ENCODE assay signal across 8 cellular contexts in genomic region chr11:129853508-129854228, GRCh38. TPM values are rescaled to one million over a fixed set of nuclear protein-coding genes. Genes with fewer than 3 reads are reported as not detected.
DNase-seq lines count a peak whose midpoint lies in the region; ATAC-seq and TF ChIP-seq lines count a peak whose summit lies in the region.

No MANE protein-coding gene starts in this region.

- peak; percentile 54 for ATAC-seq in left ventricle myocardium superior
- ATAC-seq in effector memory CD8-positive, alpha-beta T cell (replicated peaks) = peak; percentile 92
- ATAC-seq in stimulated activated naive B cell treated with anti-CD40 and anti-IgM and Interleukin-4, amounts not matched to agents 10 μg/mL and 1 μg/mL and 100 μg/mL, for 72 hours (replicated peaks) = no peak
- no peak for ATAC-seq in GM21447 (IDR thresholded peaks at IDR 0.05; ENCODE audit: unreplicated experiment)
- no peak for ATAC-seq in GM21390 (IDR thresholded peaks at IDR 0.05; ENCODE audit: unreplicated experiment)

- peaks cover 0 to 12% of the 10 kb centered on the region in 2 donors for H3K4me1 ChIP-seq in right atrium auricular region

- H3K9me3 ChIP-seq in right atrium auricular region = no peaks in the 10 kb centered on the region

- H3K4me3 Mint-ChIP-seq in effector memory CD8-positive, alpha-beta T cell = peak overlapping the region; percentile 43 to 52
- no peak overlapping the region for H3K4me3 Mint-ChIP-seq in stimulated activated naive B cell treated with anti-CD40 and anti-IgM and Interleukin-4, amounts not matched to agents 10 μg/mL and 1 μg/mL and 100 μg/mL, for 72 hours

- H3K9me3 Mint-ChIP-seq in effector memory CD8-positive, alpha-beta T cell = no peaks in the 10 kb centered on the region
- no peaks in the 10 kb centered on the region for H3K9me3 Mint-ChIP-seq in stimulated activated naive B cell treated with anti-CD40 and anti-IgM and Interleukin-4, amounts not matched to agents 10 μg/mL and 1 μg/mL and 100 μg/mL, for 72 hours

- no peak overlapping the region for H3K4me3 ChIP-seq in right atrium auricular region

- peaks cover 8 to 12% of the 10 kb centered on the region in 2 donors for H3K27me3 Mint-ChIP-seq in effector memory CD8-positive, alpha-beta T cell
- H3K27me3 Mint-ChIP-seq in stimulated activated naive B cell treated with anti-CD40 and anti-IgM and Interleukin-4, amounts not matched to agents 10 μg/mL and 1 μg/mL and 100 μg/mL, for 72 hours = no peaks in the 10 kb centered on the region

- no peaks in the 10 kb centered on the region for H3K36me3 Mint-ChIP-seq in effector memory CD8-positive, alpha-beta T cell (ENCODE audit: insufficient read depth)
- peaks cover 0 to 8% of the 10 kb centered on the region in 2 donors for H3K36me3 Mint-ChIP-seq in stimulated activated naive B cell treated with anti-CD40 and anti-IgM and Interleukin-4, amounts not matched to agents 10 μg/mL and 1 μg/mL and 100 μg/mL, for 72 hours

- H3K27ac Mint-ChIP-seq in effector memory CD8-positive, alpha-beta T cell = peak overlapping the region; percentile 69 to 87
- H3K27ac Mint-ChIP-seq in stimulated activated naive B cell treated with anti-CD40 and anti-IgM and Interleukin-4, amounts not matched to agents 10 μg/mL and 1 μg/mL and 100 μg/mL, for 72 hours = no peak overlapping the region

- H3K36me3 ChIP-seq in right atrium auricular region = no peaks in the 10 kb centered on the region

- intact Hi-C loops in left ventricle myocardium superior (cut with micrococcal nuclease) = no loop called here

- peak; percentile 51 for DNase-seq in left ventricle myocardium superior
- no peak for DNase-seq in right atrium auricular region (ENCODE audit: low spot score)
- peak; percentile 20 for DNase-seq in activated CD4-positive, CD25-positive, alpha-beta regulatory T cell treated with anti-CD3 and anti-CD28 coated beads, Interleukin-2, amount 50 U/mL, for 16 hours (ENCODE audit: low read depth, low spot score)
- peak; percentile 24 to 35 (median 30) for DNase-seq in effector memory CD8-positive, alpha-beta T cell
- peak; percentile 25 to 46 for DNase-seq in stimulated activated CD4-positive, alpha-beta T cell treated with anti-CD3 and anti-CD28 coated beads, Interleukin-2, amount 100 ng/mL, for 24 hours
- no peak for DNase-seq in stimulated activated naive B cell treated with anti-CD40 and anti-IgM and Interleukin-4, amounts not matched to agents 10 μg/mL and 1 μg/mL and 100 μg/mL, for 72 hours

- no peaks in the 10 kb centered on the region for H3K27me3 ChIP-seq in right atrium auricular region

- TF ChIP-seq CTCF in right atrium auricular region (IDR thresholded peaks at IDR 0.05) = no peak

- peaks cover 4 to 20% of the 10 kb centered on the region in 2 donors for H3K4me1 Mint-ChIP-seq in effector memory CD8-positive, alpha-beta T cell (ENCODE audit: low read depth in 2 of 2)
- H3K4me1 Mint-ChIP-seq in stimulated activated naive B cell treated with anti-CD40 and anti-IgM and Interleukin-4, amounts not matched to agents 10 μg/mL and 1 μg/mL and 100 μg/mL, for 72 hours = no peaks in the 10 kb centered on the region

- no peak overlapping the region for H3K27ac ChIP-seq in right atrium auricular region

RNA-seq across cellular contexts. Expression of gene TMEM45B, which starts 38.0 kb away (rescaled TPM):
- total RNA-seq in left ventricle myocardium superior (0.10 TPM), right atrium auricular region (not detected)

RNA-seq across cellular contexts. Expression of gene NFRKB, which starts 41.7 kb away (rescaled TPM):
- 12.3 TPM for total RNA-seq in left ventricle myocardium superior
- 10 to 100 TPM; 12.3 to 16.2 TPM for total RNA-seq in right atrium auricular region

Comparison
In these comparisons a context has a peak if more than half of its experiments do, and no peak if none do; other contexts are left out.
1. DNase-seq: peak in left ventricle myocardium superior (single experiment), activated CD4-positive, CD25-positive, alpha-beta regulatory T cell treated with anti-CD3 and anti-CD28 coated beads, Interleukin-2, amount 50 U/mL, for 16 hours (single experiment), effector memory CD8-positive, alpha-beta T cell (3 of 3) and stimulated activated CD4-positive, alpha-beta T cell treated with anti-CD3 and anti-CD28 coated beads, Interleukin-2, amount 100 ng/mL, for 24 hours (2 of 2); none in right atrium auricular region (single experiment) and stimulated activated naive B cell treated with anti-CD40 and anti-IgM and Interleukin-4, amounts not matched to agents 10 μg/mL and 1 μg/mL and 100 μg/mL, for 72 hours (single experiment).
2. ATAC-seq: peak in left ventricle myocardium superior (single experiment) and effector memory CD8-positive, alpha-beta T cell (single experiment); none in stimulated activated naive B cell treated with anti-CD40 and anti-IgM and Interleukin-4, amounts not matched to agents 10 μg/mL and 1 μg/mL and 100 μg/mL, for 72 hours (0 of 2), GM21447 (single experiment) and GM21390 (single experiment).
3. H3K4me3 Mint-ChIP-seq: peak in effector memory CD8-positive, alpha-beta T cell (2 of 2); none in stimulated activated naive B cell treated with anti-CD40 and anti-IgM and Interleukin-4, amounts not matched to agents 10 μg/mL and 1 μg/mL and 100 μg/mL, for 72 hours (0 of 2).